Comparison of ENCODE assay signal across 1 cellular context in the genomic region with DNA sequence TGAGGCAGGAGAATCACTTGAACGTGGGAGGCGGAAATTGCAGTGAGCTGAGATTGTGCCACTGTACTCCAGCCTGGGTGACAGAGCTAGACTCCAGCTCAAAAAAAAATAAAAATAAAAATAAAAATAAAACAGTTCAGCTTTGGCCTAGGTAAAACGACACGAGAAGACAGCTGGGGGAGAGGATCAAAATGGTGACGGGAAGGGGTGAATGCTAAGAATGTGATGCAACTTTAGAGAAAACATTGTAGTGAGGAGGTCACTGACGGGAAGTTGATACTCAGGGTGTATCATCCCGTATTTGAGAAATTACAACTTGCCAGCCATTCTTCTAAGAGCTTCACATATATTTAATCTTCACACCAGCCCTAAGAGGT.
TF ChIP-seq lines count a peak whose summit lies in the region.

No MANE protein-coding gene starts in this region.

TF ChIP-seq in endothelial cell of umbilical vein, 7 proteins besides CTCF, POLR2A, EP300 and RAD21:
- TF ChIP-seq GATA2 (IDR thresholded peaks at IDR 0.05; ENCODE audit: insufficient read depth, insufficient read length, low read depth, low read length): no peak
- TF ChIP-seq EZH2 (IDR thresholded peaks at IDR 0.05; ENCODE audit: borderline replicate concordance, low read depth, low read length, severe bottlenecking): no peak
- TF ChIP-seq MYC (IDR thresholded peaks at IDR 0.05; ENCODE audit: low read depth, low read length): no peak
- TF ChIP-seq, protein P1, sequence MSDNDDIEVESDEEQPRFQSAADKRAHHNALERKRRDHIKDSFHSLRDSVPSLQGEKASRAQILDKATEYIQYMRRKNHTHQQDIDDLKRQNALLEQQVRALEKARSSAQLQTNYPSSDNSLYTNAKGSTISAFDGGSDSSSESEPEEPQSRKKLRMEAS (IDR thresholded peaks at IDR 0.05; ENCODE audit: insufficient read depth, insufficient read length): no peak
- no peak for TF ChIP-seq JUN (IDR thresholded peaks at IDR 0.05; ENCODE audit: borderline replicate concordance, insufficient read depth, insufficient read length, low read depth)
- TF ChIP-seq FOS (IDR thresholded peaks at IDR 0.05; ENCODE audit: borderline replicate concordance, insufficient read depth, low read length): no peak
- no peak for TF ChIP-seq POLR2AphosphoS5 (IDR thresholded peaks at IDR 0.05; ENCODE audit: insufficient read depth, low read depth, low read length)
